8 cellular contexts compared by ENCODE assay signal in genomic region chr22:44664149-44664548, GRCh38. TPM values are rescaled to one million over a fixed set of nuclear protein-coding genes. Genes with fewer than 3 reads are reported as not detected.
DNase-seq lines count a peak whose midpoint lies in the region; ATAC-seq and TF ChIP-seq lines count a peak whose summit lies in the region.

No MANE protein-coding gene starts in this region.

- ATAC-seq in HG03045 (IDR thresholded peaks at IDR 0.05; ENCODE audit: unreplicated experiment) (no peak), GM19328 (IDR thresholded peaks at IDR 0.05; ENCODE audit: unreplicated experiment) (no peak)

- H3K36me3 ChIP-seq in right atrium auricular region, result no peaks in the 10 kb centered on the region

- H3K9me3 ChIP-seq in right atrium auricular region, result no peaks in the 10 kb centered on the region

- DNase-seq in NOMO-1 (lab: John Stamatoyannopoulos, UW; ENCODE audit: unreplicated experiment in 2 of 2) (peak; percentile 11 to 28), right atrium auricular region (ENCODE audit: low spot score) (peak; percentile 67), NCI-H1694 treated with DMSO at 0.1 percent for 48 hours (lab: John Stamatoyannopoulos, UW) (no peak), iPS-NIHi11 (ENCODE audit: low spot score) (no peak)
- peak; percentile 83 for DNase-seq in activated effector memory CD4-positive, alpha-beta T cell treated with anti-CD3 and anti-CD28 coated beads, Interleukin-2, amount 50 U/mL, for 16 hours
- DNase-seq in stimulated activated CD4-positive, alpha-beta T cell treated with anti-CD3 and anti-CD28 coated beads, Interleukin-4, amount 100 ng/mL, for 24 hours, result peak; percentile 40

- no peak overlapping the region for H3K27ac ChIP-seq in right atrium auricular region

- TF ChIP-seq CTCF in right atrium auricular region (IDR thresholded peaks at IDR 0.05), result no peak

- no peak overlapping the region for H3K4me3 ChIP-seq in right atrium auricular region

- H3K27me3 ChIP-seq in right atrium auricular region, result no peaks in the 10 kb centered on the region

- peaks cover 0 to 40% of the 10 kb centered on the region in 2 donors for H3K4me1 ChIP-seq in right atrium auricular region

RNA-seq across cellular contexts. Expression of gene PRR5, which starts 37.9 kb away (rescaled TPM):
- total RNA-seq in right atrium auricular region, result 10 to 100 TPM; 10.5 to 12.1 TPM

Comparison
In these comparisons a context has a peak if more than half of its experiments do, and no peak if none do; other contexts are left out.
1. DNase-seq: peak in NOMO-1 (2 of 2), activated effector memory CD4-positive, alpha-beta T cell treated with anti-CD3 and anti-CD28 coated beads, Interleukin-2, amount 50 U/mL, for 16 hours (single experiment), right atrium auricular region (single experiment) and stimulated activated CD4-positive, alpha-beta T cell treated with anti-CD3 and anti-CD28 coated beads, Interleukin-4, amount 100 ng/mL, for 24 hours (single experiment); none in NCI-H1694 treated with DMSO at 0.1 percent for 48 hours (single experiment) and iPS-NIHi11 (single experiment).